In genomic region chr7:55532150-55532917, GRCh38 we compare ENCODE assay signal across 3 cellular contexts.
TF ChIP-seq lines count a peak whose summit lies in the region.

No MANE protein-coding gene starts in this region.

TF ChIP-seq in SK-N-SH, 30 proteins besides CTCF, POLR2A, EP300 and RAD21 (continued from another document):
- TF ChIP-seq SIN3A (IDR thresholded peaks at IDR 0.05; ENCODE audit: borderline replicate concordance, low read depth, low read length) (no peak), GATA2 (CRISPR knock-in tag; IDR thresholded peaks at IDR 0.05) (no peak), CHD2 (IDR thresholded peaks at IDR 0.05; ENCODE audit: low read length, partially characterized antibody) (no peak), SMC3 (IDR thresholded peaks at IDR 0.05; ENCODE audit: low read depth, low read length) (no peak), YY1 (IDR thresholded peaks at IDR 0.05; ENCODE audit: low read depth) (no peak), REST (IDR thresholded peaks at IDR 0.05; ENCODE audit: low read depth, low read length) (no peak), MXI1 (IDR thresholded peaks at IDR 0.05; ENCODE audit: low read depth, low read length) (no peak), TCF12 (IDR thresholded peaks at IDR 0.05) (no peak), EZH2phosphoT487 (IDR thresholded peaks at IDR 0.05; ENCODE audit: borderline replicate concordance, low read depth) (no peak), USF2 (IDR thresholded peaks at IDR 0.05; ENCODE audit: borderline replicate concordance, low read depth, low read length) (no peak)

TF ChIP-seq in SK-N-SH treated with all-trans-retinoic acid at 6 μM for 48 hours, 23 proteins besides CTCF, POLR2A, EP300 and RAD21 (continued from another document):
- TF ChIP-seq TCF4 (CRISPR knock-in tag; IDR thresholded peaks at IDR 0.05; ENCODE audit: borderline replicate concordance), result no peak
- TF ChIP-seq GLIS3 (CRISPR knock-in tag; IDR thresholded peaks at IDR 0.05), result no peak
- no peak for TF ChIP-seq ESRRG (CRISPR knock-in tag; IDR thresholded peaks at IDR 0.05)
- no peak for TF ChIP-seq ARNTL (CRISPR knock-in tag; IDR thresholded peaks at IDR 0.05; ENCODE audit: borderline replicate concordance, low read depth)
- TF ChIP-seq ZFP3 (CRISPR knock-in tag; IDR thresholded peaks at IDR 0.05), result no peak
- no peak for TF ChIP-seq CREB5 (CRISPR knock-in tag; IDR thresholded peaks at IDR 0.05; ENCODE audit: low read depth)
- no peak for TF ChIP-seq ZFP30 (CRISPR knock-in tag; IDR thresholded peaks at IDR 0.05)
- TF ChIP-seq ZNF8 (CRISPR knock-in tag; IDR thresholded peaks at IDR 0.05), result no peak
- TF ChIP-seq TSHZ2 (CRISPR knock-in tag; IDR thresholded peaks at IDR 0.05), result no peak
- TF ChIP-seq PPARA (CRISPR knock-in tag; IDR thresholded peaks at IDR 0.05; ENCODE audit: borderline replicate concordance), result no peak
- TF ChIP-seq BACH2 (CRISPR knock-in tag; IDR thresholded peaks at IDR 0.05; ENCODE audit: borderline replicate concordance), result no peak
- no peak for TF ChIP-seq CSDC2 (CRISPR knock-in tag; IDR thresholded peaks at IDR 0.05)

TF ChIP-seq in GM12878, 131 proteins besides CTCF, POLR2A, EP300 and RAD21 (continues in another document):
- TF ChIP-seq MYC (IDR thresholded peaks at IDR 0.05; ENCODE audit: insufficient read depth, insufficient read length, insufficient replicate concordance, low read length, severe bottlenecking), result no peak
- TF ChIP-seq EZH2 (IDR thresholded peaks at IDR 0.05; ENCODE audit: borderline replicate concordance, control insufficient read depth, low read depth, low read length), result no peak
- TF ChIP-seq ASH2L (IDR thresholded peaks at IDR 0.05; ENCODE audit: borderline replicate concordance, low read depth), result no peak
- TF ChIP-seq POLR2AphosphoS5 (IDR thresholded peaks at IDR 0.05; ENCODE audit: low read length), result peak; percentile 66
- peak; percentile 10; the same call in 1 of the 2 replicates for TF ChIP-seq MTA2 (IDR thresholded peaks at IDR 0.05; ENCODE audit: low read depth)
- no peak for TF ChIP-seq HCFC1 (IDR thresholded peaks at IDR 0.05; ENCODE audit: low read length)
- peak; percentile 83 for TF ChIP-seq ZNF687 (IDR thresholded peaks at IDR 0.05)
- 0 out of 2 replicates have a peak, but pooled peaks have one; percentile 19 for TF ChIP-seq PAX5 (IDR thresholded peaks at IDR 0.05; ENCODE audit: borderline replicate concordance, low read depth, low read length)
- peak; percentile 90 for TF ChIP-seq ZNF24 (IDR thresholded peaks at IDR 0.05)
- no peak for TF ChIP-seq IRF3 (IDR thresholded peaks at IDR 0.05)
- no peak for TF ChIP-seq KDM1A (IDR thresholded peaks at IDR 0.05; ENCODE audit: borderline replicate concordance)
- no peak for TF ChIP-seq PAX8 (IDR thresholded peaks at IDR 0.05)
- TF ChIP-seq NBN (IDR thresholded peaks at IDR 0.05), result no peak
- peak; percentile 17; the same call in 1 of the 2 replicates for TF ChIP-seq MLLT1 (IDR thresholded peaks at IDR 0.05)
- 0 out of 2 replicates have a peak, but pooled peaks have one; percentile 47 for TF ChIP-seq MXI1 (IDR thresholded peaks at IDR 0.05; ENCODE audit: low read depth, low read length)
- TF ChIP-seq RELB (IDR thresholded peaks at IDR 0.05; ENCODE audit: low read depth), result no peak
- TF ChIP-seq PBX3 (IDR thresholded peaks at IDR 0.05; ENCODE audit: insufficient replicate concordance, low read depth, low read length), result no peak
- no peak for TF ChIP-seq ZNF207 (IDR thresholded peaks at IDR 0.05; ENCODE audit: borderline replicate concordance)
- no peak for TF ChIP-seq REST (IDR thresholded peaks at IDR 0.05; ENCODE audit: low read depth, low read length)
- no peak for TF ChIP-seq CBX5 (IDR thresholded peaks at IDR 0.05; ENCODE audit: low read depth)
- no peak for TF ChIP-seq JUNB (IDR thresholded peaks at IDR 0.05)
- peak; percentile 38; the same call in 1 of the 3 replicates for TF ChIP-seq POU2F2 (IDR thresholded peaks at IDR 0.05; ENCODE audit: borderline replicate concordance, low read depth, low read length)
- no peak for TF ChIP-seq RUNX3 (IDR thresholded peaks at IDR 0.05; ENCODE audit: low read length)
- no peak for TF ChIP-seq TARDBP (IDR thresholded peaks at IDR 0.05; ENCODE audit: borderline replicate concordance)
- TF ChIP-seq RELA (IDR thresholded peaks at IDR 0.05; ENCODE audit: borderline replicate concordance, partially characterized antibody), result peak; percentile 25
- TF ChIP-seq TCF3 (IDR thresholded peaks at IDR 0.05; ENCODE audit: borderline replicate concordance, insufficient read depth, low read depth, low read length), result peak; percentile 79; the same call in 1 of the 2 replicates
- TF ChIP-seq YY1 (IDR thresholded peaks at IDR 0.05; ENCODE audit: low read depth, low read length), result 0 out of 2 replicates have a peak, but pooled peaks have one; percentile 9
- TF ChIP-seq BHLHE40 (IDR thresholded peaks at IDR 0.05; ENCODE audit: borderline replicate concordance in 1 of 2, low read depth in 2 of 2, low read length in 1 of 2), result peak; percentile 15 to 61; a peak in 1 of 4 replicates
- TF ChIP-seq ZSCAN29 (IDR thresholded peaks at IDR 0.05), result no peak
- TF ChIP-seq EGR1 (IDR thresholded peaks at IDR 0.05; ENCODE audit: borderline replicate concordance in 1 of 2, low read depth in 2 of 2, low read length in 2 of 2), result no peak
- TF ChIP-seq MEF2A (IDR thresholded peaks at IDR 0.05; ENCODE audit: insufficient read depth, low read depth, low read length), result peak; percentile 28; the same call in 1 of the 2 replicates
- TF ChIP-seq TCF12 (IDR thresholded peaks at IDR 0.05; ENCODE audit: low read depth, low read length), result peak; percentile 83
- TF ChIP-seq SKIL (IDR thresholded peaks at IDR 0.05; ENCODE audit: low read depth, poor library complexity, severe bottlenecking), result peak; percentile 36
- 0 out of 2 replicates have a peak, but pooled peaks have one; percentile 33 for TF ChIP-seq EED (IDR thresholded peaks at IDR 0.05; ENCODE audit: low read depth)
- peak; percentile 25; the same call in 1 of the 2 replicates for TF ChIP-seq IRF4 (IDR thresholded peaks at IDR 0.05; ENCODE audit: low read depth, low read length)
- peak; percentile 85 for TF ChIP-seq NR2F1 (conservative IDR thresholded peaks at IDR 0.05)
- TF ChIP-seq CBFB (IDR thresholded peaks at IDR 0.05; ENCODE audit: low read depth), result 0 out of 2 replicates have a peak, but pooled peaks have one; percentile 31
- no peak for TF ChIP-seq NFYA (IDR thresholded peaks at IDR 0.05; ENCODE audit: borderline replicate concordance, low read depth, low read length)
